In genomic region chr12:57236224-57236924, GRCh38 we compare ENCODE assay signal across 12 cellular contexts. TPM values are rescaled to one million over a fixed set of nuclear protein-coding genes. Genes with fewer than 3 reads are reported as not detected.
DNase-seq lines count a peak whose midpoint lies in the region; ATAC-seq and TF ChIP-seq lines count a peak whose summit lies in the region.
"Had no signal": no experiment of that assay in that cellular context is flagged by ENCODE, and none has a peak within 500 bp of the region (broad histone marks: within the 10 kb centered on the region; RNA-seq: fewer than 3 reads in every experiment).

No MANE protein-coding gene starts in this region.

- H2AFZ ChIP-seq in neural cell (ENCODE audit: low read depth, low read length) = no peak overlapping the region

- CTCF ChIA-PET in CD4-positive, alpha-beta T cell (lab: Charles Lee) = interaction anchor here (6.0 kb wide), 1 partner anchor 8 kb away, joined by 127 read pairs; the partner anchor contains the start of gene SHMT2

- H3K4me2 ChIP-seq in neural cell (ENCODE audit: low read length) = no peak overlapping the region

- H3K36me3 ChIP-seq in endodermal cell (ENCODE audit: control insufficient read depth, insufficient read depth, low read length) (peaks cover 34% of the 10 kb centered on the region), neural cell (ENCODE audit: insufficient read depth, low read length) (no peaks in the 10 kb centered on the region), sigmoid colon (peaks cover 4 to 36% (median 20%) of the 10 kb centered on the region in 4 donors)

- peak overlapping the region; percentile 65 for H3K4me3 Mint-ChIP-seq in CD4-positive, alpha-beta T cell
- no peak overlapping the region for H3K4me3 Mint-ChIP-seq in endodermal cell

- no peak for ATAC-seq in CD4-positive, alpha-beta T cell (ENCODE audit: poor library complexity)
- ATAC-seq in GM21529 (IDR thresholded peaks at IDR 0.05; ENCODE audit: unreplicated experiment) = no peak
- ATAC-seq: right lobe of liver had no signal

- no peaks in the 10 kb centered on the region for H3K9me3 ChIP-seq in CD4-positive, alpha-beta T cell (ENCODE audit: control insufficient read depth, low read length)
- H3K9me3 ChIP-seq in endodermal cell (ENCODE audit: control insufficient read depth, low read length) (no peaks in the 10 kb centered on the region), neural cell (ENCODE audit: low read length) (no peaks in the 10 kb centered on the region), sigmoid colon (no peaks in the 10 kb centered on the region)
- H3K9me3 ChIP-seq: right lobe of liver had no signal

- TF ChIP-seq EP300 in neural cell (conservative IDR thresholded peaks at IDR 0.05; ENCODE audit: poor library complexity, severe bottlenecking) (no peak), sigmoid colon (IDR thresholded peaks at IDR 0.05) (no peak)

- H3K27ac Mint-ChIP-seq in CD4-positive, alpha-beta T cell = no peak overlapping the region
- H3K27ac Mint-ChIP-seq in endodermal cell = no peak overlapping the region

- H3K4me1 Mint-ChIP-seq in CD4-positive, alpha-beta T cell (ENCODE audit: low read depth) = peaks cover 69% of the 10 kb centered on the region
- peaks cover 20% of the 10 kb centered on the region for H3K4me1 Mint-ChIP-seq in endodermal cell

- no peaks in the 10 kb centered on the region for H3F3A ChIP-seq in neural cell (ENCODE audit: insufficient read depth, low read length, poor library complexity, severe bottlenecking)

- no peaks in the 10 kb centered on the region for H4K20me1 ChIP-seq in neural cell (ENCODE audit: insufficient read depth)

- H3K27ac ChIP-seq in CD4-positive, alpha-beta T cell (ENCODE audit: low read depth, low read length) = no peak overlapping the region
- H3K27ac ChIP-seq in endodermal cell (ENCODE audit: low read depth, low read length) = no peak overlapping the region
- no peak overlapping the region for H3K27ac ChIP-seq in neural cell (ENCODE audit: low read length)
- H3K27ac ChIP-seq in sigmoid colon = no peak overlapping the region
- H3K27ac ChIP-seq: HL-60 had no signal

- POLR2A ChIA-PET in CD4-positive, alpha-beta T cell (lab: Charles Lee) = interaction anchor here (1.2 kb wide), 1 partner anchor 10 kb away, joined by 5 read pairs; no protein-coding TSS in a partner anchor

- H3K4me1 ChIP-seq in endodermal cell (ENCODE audit: control insufficient read depth, insufficient read depth, low read length) = peaks cover 6% of the 10 kb centered on the region
- H3K4me1 ChIP-seq in sigmoid colon = peaks cover 0 to 39% (median 34%) of the 10 kb centered on the region in 4 donors

- no peaks in the 10 kb centered on the region for H3K9me2 ChIP-seq in neural cell (ENCODE audit: insufficient read depth, low read length)

- H3K27me3 Mint-ChIP-seq in CD4-positive, alpha-beta T cell = peaks cover 53% of the 10 kb centered on the region
- peaks cover 68% of the 10 kb centered on the region for H3K27me3 Mint-ChIP-seq in endodermal cell (ENCODE audit: insufficient read depth)

- TF ChIP-seq POLR2A in sigmoid colon (IDR thresholded peaks at IDR 0.05) = no peak

- 49 to 74% methylated on average over 19 to 36 of the region's 37 CpGs for WGBS in endodermal cell (ENCODE audit: insufficient coverage in 1 of 2, insufficient read length in 1 of 2), 2 experiments
- WGBS in sigmoid colon, 2 donors = 14 to 18% methylated on average over 37 of the region's 37 CpGs

- intact Hi-C loops in CD4-positive, alpha-beta T cell (cut with DNase I, micrococcal nuclease) = loop anchor here in 1 of 2 experiments (5.0 kb wide), 1 partner anchor 109 kb away; the partner anchor contains the start of gene LRP1
- intact Hi-C loops in sigmoid colon (cut with DNase I) = loop anchor here (5.0 kb wide), 1 partner anchor 164 kb away; no protein-coding TSS in a partner anchor

- H3K4me3 ChIP-seq in endodermal cell (ENCODE audit: low read length) = no peak overlapping the region
- H3K4me3 ChIP-seq in neural cell (ENCODE audit: low read length) = peak overlapping the region; percentile 30
- H3K4me3 ChIP-seq in sigmoid colon = peak overlapping the region in 1 of 4 donors; percentile 4
- H3K4me3 ChIP-seq: lung had no signal

- no peak for TF ChIP-seq RAD21 in neural cell (conservative IDR thresholded peaks at IDR 0.05)

- H3K9ac ChIP-seq in endodermal cell (ENCODE audit: extremely low read depth, low read length, poor library complexity, severe bottlenecking) (no peak overlapping the region), neural cell (ENCODE audit: low read length) (no peak overlapping the region)

- peaks cover 42% of the 10 kb centered on the region for H3K27me3 ChIP-seq in CD4-positive, alpha-beta T cell (ENCODE audit: control insufficient read depth, insufficient read depth, low read length)
- peaks cover 72% of the 10 kb centered on the region for H3K27me3 ChIP-seq in endodermal cell (ENCODE audit: control insufficient read depth, insufficient read depth, low read length, poor library complexity, severe bottlenecking)
- H3K27me3 ChIP-seq in neural cell (ENCODE audit: insufficient read depth, low read depth, low read length) = peaks cover 42% of the 10 kb centered on the region
- peaks cover 38 to 62% (median 58%) of the 10 kb centered on the region in 3 donors for H3K27me3 ChIP-seq in sigmoid colon
- H3K27me3 ChIP-seq: right lobe of liver had no signal

- H3K9me3 Mint-ChIP-seq in CD4-positive, alpha-beta T cell = no peaks in the 10 kb centered on the region
- no peaks in the 10 kb centered on the region for H3K9me3 Mint-ChIP-seq in endodermal cell

- no peaks in the 10 kb centered on the region for H3K79me2 ChIP-seq in neural cell (replicated peaks; ENCODE audit: insufficient read depth, low read length)

- no peak for TF ChIP-seq CTCF in CD4-positive, alpha-beta T cell (IDR thresholded peaks at IDR 0.05)
- TF ChIP-seq CTCF in endodermal cell (conservative IDR thresholded peaks at IDR 0.05) (no peak), neural cell (IDR thresholded peaks at IDR 0.05; ENCODE audit: poor library complexity, severe bottlenecking) (no peak), sigmoid colon (IDR thresholded peaks at IDR 0.05) (no peak)

- H3K36me3 Mint-ChIP-seq in CD4-positive, alpha-beta T cell (ENCODE audit: low read depth) = peaks cover 33% of the 10 kb centered on the region
- H3K36me3 Mint-ChIP-seq in endodermal cell (ENCODE audit: low read depth) = peaks cover 32% of the 10 kb centered on the region

- DNase-seq in CD4-positive, alpha-beta T cell = no peak
- peak; percentile 8 for DNase-seq in HuH-7.5 (ENCODE audit: low spot score)
- DNase-seq in endodermal cell = peak; percentile 89
- DNase-seq in activated gamma-delta T cell treated with Interleukin-2 at 50 U/mL for 16 hours = no peak
- no peak for DNase-seq in sigmoid colon
- DNase-seq in NK-92 (lab: John Stamatoyannopoulos, UW; ENCODE audit: unreplicated experiment) = no peak
- DNase-seq: NCI-H146 had no signal

TF ChIP-seq in neural cell, 6 proteins besides CTCF, POLR2A, EP300 and RAD21 (continues in another document):
- TF ChIP-seq SMC3 (conservative IDR thresholded peaks at IDR 0.05; ENCODE audit: poor library complexity) = no peak
- TF ChIP-seq, protein P1, sequence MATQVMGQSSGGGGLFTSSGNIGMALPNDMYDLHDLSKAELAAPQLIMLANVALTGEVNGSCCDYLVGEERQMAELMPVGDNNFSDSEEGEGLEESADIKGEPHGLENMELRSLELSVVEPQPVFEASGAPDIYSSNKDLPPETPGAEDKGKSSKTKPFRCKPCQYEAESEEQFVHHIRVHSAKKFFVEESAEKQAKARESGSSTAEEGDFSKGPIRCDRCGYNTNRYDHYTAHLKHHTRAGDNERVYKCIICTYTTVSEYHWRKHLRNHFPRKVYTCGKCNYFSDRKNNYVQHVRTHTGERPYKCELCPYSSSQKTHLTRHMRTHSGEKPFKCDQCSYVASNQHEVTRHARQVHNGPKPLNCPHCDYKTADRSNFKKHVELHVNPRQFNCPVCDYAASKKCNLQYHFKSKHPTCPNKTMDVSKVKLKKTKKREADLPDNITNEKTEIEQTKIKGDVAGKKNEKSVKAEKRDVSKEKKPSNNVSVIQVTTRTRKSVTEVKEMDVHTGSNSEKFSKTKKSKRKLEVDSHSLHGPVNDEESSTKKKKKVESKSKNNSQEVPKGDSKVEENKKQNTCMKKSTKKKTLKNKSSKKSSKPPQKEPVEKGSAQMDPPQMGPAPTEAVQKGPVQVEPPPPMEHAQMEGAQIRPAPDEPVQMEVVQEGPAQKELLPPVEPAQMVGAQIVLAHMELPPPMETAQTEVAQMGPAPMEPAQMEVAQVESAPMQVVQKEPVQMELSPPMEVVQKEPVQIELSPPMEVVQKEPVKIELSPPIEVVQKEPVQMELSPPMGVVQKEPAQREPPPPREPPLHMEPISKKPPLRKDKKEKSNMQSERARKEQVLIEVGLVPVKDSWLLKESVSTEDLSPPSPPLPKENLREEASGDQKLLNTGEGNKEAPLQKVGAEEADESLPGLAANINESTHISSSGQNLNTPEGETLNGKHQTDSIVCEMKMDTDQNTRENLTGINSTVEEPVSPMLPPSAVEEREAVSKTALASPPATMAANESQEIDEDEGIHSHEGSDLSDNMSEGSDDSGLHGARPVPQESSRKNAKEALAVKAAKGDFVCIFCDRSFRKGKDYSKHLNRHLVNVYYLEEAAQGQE (IDR thresholded peaks at IDR 0.05; ENCODE audit: borderline replicate concordance) = no peak
- TF ChIP-seq EZH2 (IDR thresholded peaks at IDR 0.05; ENCODE audit: borderline replicate concordance, insufficient read depth, low read length, poor library complexity, severe bottlenecking) = no peak
- no peak for TF ChIP-seq MXI1 (conservative IDR thresholded peaks at IDR 0.05; ENCODE audit: poor library complexity, severe bottlenecking)
- no peak for TF ChIP-seq POLR2AphosphoS5 (IDR thresholded peaks at IDR 0.05)

RNA-seq across cellular contexts. Expression of gene SHMT2, which starts 6.9 kb away (rescaled TPM):
- 10 to 100 TPM; 21.3 to 22.2 TPM for total RNA-seq in CD4-positive, alpha-beta T cell
- total RNA-seq in endodermal cell = 100 to 1,000 TPM in 1 of 2 donors, 10 to 100 TPM in 1; 76.7 to 134 TPM
- polyA plus RNA-seq in endodermal cell (2013, experiment 1 of 2) = 141 TPM
- 96.2 TPM for polyA plus RNA-seq in endodermal cell (2013, experiment 2 of 2)
- 38.2 and 42.2 TPM in 2 replicates for polyA plus RNA-seq in neural cell
- 19.0 and 22.9 TPM in 2 replicates for polyA minus RNA-seq in neural cell
- total RNA-seq in sigmoid colon = 10 to 100 TPM; 24.6 to 52.2 (median 34.5) TPM
- polyA plus RNA-seq in sigmoid colon = 100 to 1,000 TPM in 1 of 3 donors, 10 to 100 TPM in 2; 26.6 to 100 (median 29.4) TPM

RNA-seq across cellular contexts. Expression of gene STAC3, which starts 14.6 kb away (rescaled TPM):
- total RNA-seq in CD4-positive, alpha-beta T cell = 1 to 10 TPM; 2.0 to 3.0 TPM
- total RNA-seq in endodermal cell (1 to 10 TPM; 5.9 to 6.8 TPM), sigmoid colon (1 to 10 TPM in 3 of 4 donors, under 1 TPM in 1; 0.41 to 2.8 (median 1.8) TPM)
- polyA plus RNA-seq in endodermal cell (2013, experiment 1 of 2) = 2.5 TPM
- polyA plus RNA-seq in endodermal cell (2013, experiment 2 of 2) = 1.9 TPM
- polyA plus RNA-seq in neural cell (1.3 and 2.9 TPM in 2 replicates), sigmoid colon (1 to 10 TPM; 1.2 to 4.6 (median 1.8) TPM)
- 0.49 and 0.93 TPM in 2 replicates for polyA minus RNA-seq in neural cell

RNA-seq across cellular contexts. Expression of gene NXPH4, which starts 19.8 kb away (rescaled TPM):
- not detected for total RNA-seq in CD4-positive, alpha-beta T cell
- total RNA-seq in endodermal cell = 1 to 10 TPM in 1 of 2 donors, under 1 TPM in 1; 0.31 to 1.1 TPM
- polyA plus RNA-seq in endodermal cell (2013, experiment 1 of 2) = 7.8 TPM
- 6.4 TPM for polyA plus RNA-seq in endodermal cell (2013, experiment 2 of 2)
- polyA plus RNA-seq in neural cell = 0.53 TPM in 1 of 2 replicates, not detected in the other
- polyA minus RNA-seq in neural cell = not detected in 2 replicates
- not detected for total RNA-seq in sigmoid colon
- under 1 TPM in 1 of 3 donors, not detected in 2; 0.13 TPM for polyA plus RNA-seq in sigmoid colon

Comparison
In these comparisons a context has a peak if more than half of its experiments do, and no peak if none do; other contexts are left out.
1. DNase-seq: peak in HuH-7.5 (single experiment) and endodermal cell (single experiment); none in CD4-positive, alpha-beta T cell (0 of 10), activated gamma-delta T cell treated with Interleukin-2 at 50 U/mL for 16 hours (single experiment), sigmoid colon (single experiment) and NK-92 (single experiment).